In the genomic region with DNA sequence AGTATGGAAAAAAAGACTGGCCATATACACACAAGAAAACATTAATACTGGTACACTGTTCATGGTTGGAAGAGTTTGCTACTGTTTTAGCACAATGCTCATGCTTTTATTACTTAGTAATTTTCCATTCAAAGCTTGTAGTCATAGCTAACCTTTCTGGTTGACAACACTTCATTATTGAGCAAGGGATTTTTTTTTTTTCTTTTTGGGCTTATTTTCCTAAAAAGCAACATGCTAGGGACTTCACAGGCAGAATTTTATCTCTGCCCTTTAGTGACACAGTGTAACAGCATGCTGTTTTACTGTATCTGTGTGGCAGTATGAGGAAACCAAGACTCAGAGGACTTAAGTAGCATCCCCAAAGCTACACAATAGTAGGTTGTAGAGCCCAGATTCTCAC, we compare ENCODE assay signal across 12 cellular contexts. TPM values are rescaled to one million over a fixed set of nuclear protein-coding genes. Genes with fewer than 3 reads are reported as not detected.
DNase-seq lines count a peak whose midpoint lies in the region; ATAC-seq and TF ChIP-seq lines count a peak whose summit lies in the region.
"Had no signal": no experiment of that assay in that cellular context is flagged by ENCODE, and none has a peak within 500 bp of the region (broad histone marks: within the 10 kb centered on the region; RNA-seq: fewer than 3 reads in every experiment).

No MANE protein-coding gene starts in this region.

- H3K4me3 Mint-ChIP-seq in effector memory CD8-positive, alpha-beta T cell: no peak overlapping the region
- H3K4me3 Mint-ChIP-seq: activated naive CD4-positive, alpha-beta T cell treated with anti-CD3 and anti-CD28 coated beads for 36 hours; naive B cell had no signal

- CTCF ChIA-PET in GM10248 (lab: Yijun Ruan, JAX): interaction anchor here (1.3 to 2.9 kb wide), 3 partner anchors 12 to 41 kb away, joined by 3 to 6 read pairs (median 3); no protein-coding TSS in a partner anchor

- H3K9me3 Mint-ChIP-seq in effector memory CD8-positive, alpha-beta T cell: no peaks in the 10 kb centered on the region
- H3K9me3 Mint-ChIP-seq: activated naive CD4-positive, alpha-beta T cell treated with anti-CD3 and anti-CD28 coated beads for 36 hours; naive B cell had no signal

- no peaks in the 10 kb centered on the region for H3K27me3 Mint-ChIP-seq in effector memory CD8-positive, alpha-beta T cell
- H3K27me3 Mint-ChIP-seq: naive B cell had no signal

- in situ Hi-C loops in GM13976 (cut with MboI; ENCODE audit: low sequenced_read_pairs, unreplicated experiment): no loop called here

- peaks cover 2% of the 10 kb centered on the region for H3K4me1 ChIP-seq in right cardiac atrium (ENCODE audit: control insufficient read depth, insufficient read depth, low read length)

- DNase-seq in GM13976 (ENCODE audit: low spot score): peak; percentile 18
- DNase-seq in right cardiac atrium: no peak
- DNase-seq in effector memory CD8-positive, alpha-beta T cell: no peak
- no peak for DNase-seq in left lobe of liver (ENCODE audit: low spot score)
- no peak for DNase-seq in GM10248 (ENCODE audit: extremely low spot score)
- DNase-seq in amygdala (lab: John Stamatoyannopoulos, UW): no peak
- DNase-seq: activated naive CD4-positive, alpha-beta T cell treated with anti-CD3 and anti-CD28 coated beads for 36 hours; Calu3; naive B cell; NCI-H187 had no signal

- no peaks in the 10 kb centered on the region for H3K36me3 Mint-ChIP-seq in effector memory CD8-positive, alpha-beta T cell (ENCODE audit: insufficient read depth)

- TF ChIP-seq CTCF in GM13976 (IDR thresholded peaks at IDR 0.05; ENCODE audit: borderline replicate concordance, control extremely low read depth, extremely low read depth, insufficient read depth, missing control alignments) (no peak), GM10248 (IDR thresholded peaks at IDR 0.05; ENCODE audit: control extremely low read depth, extremely low read depth, low read depth, missing control alignments) (no peak)

- no peak overlapping the region for H3K27ac ChIP-seq in right cardiac atrium (ENCODE audit: low read length)

- H3K4me3 ChIP-seq in right cardiac atrium (ENCODE audit: low read length): no peak overlapping the region

- intact Hi-C loops in right cardiac atrium (cut with DNase I): no loop called here

- no peak overlapping the region for H3K27ac Mint-ChIP-seq in effector memory CD8-positive, alpha-beta T cell
- H3K27ac Mint-ChIP-seq: activated naive CD4-positive, alpha-beta T cell treated with anti-CD3 and anti-CD28 coated beads for 36 hours; naive B cell had no signal

- H3K9me3 ChIP-seq in right cardiac atrium (ENCODE audit: control insufficient read depth, low read length): no peaks in the 10 kb centered on the region

- peaks cover 0 to 4% of the 10 kb centered on the region in 2 donors for H3K4me1 Mint-ChIP-seq in effector memory CD8-positive, alpha-beta T cell (ENCODE audit: low read depth in 2 of 2)

- POLR2A ChIA-PET in GM10248 (lab: Yijun Ruan, JAX): no interaction called here

- ATAC-seq in GM19452 (IDR thresholded peaks at IDR 0.05; ENCODE audit: unreplicated experiment): peak; percentile 57
- peak; percentile 68 for ATAC-seq in HG03108 (IDR thresholded peaks at IDR 0.05; ENCODE audit: unreplicated experiment)
- ATAC-seq in right cardiac atrium: peak; percentile 59 to 72
- ATAC-seq in effector memory CD8-positive, alpha-beta T cell (replicated peaks): no peak
- no peak for ATAC-seq in left lobe of liver

- H3K27me3 ChIP-seq in right cardiac atrium (ENCODE audit: control insufficient read depth, insufficient read depth): no peaks in the 10 kb centered on the region

RNA-seq across cellular contexts. Expression of gene FGGY, which starts 58.5 kb away (rescaled TPM):
- total RNA-seq in right cardiac atrium (10 to 100 TPM; 17.4 to 20.5 (median 20.2) TPM), left lobe of liver (72.2 TPM)
- 10.0 TPM for polyA plus RNA-seq in right cardiac atrium

Comparison
In these comparisons a context has a peak if more than half of its experiments do, and no peak if none do; other contexts are left out.
1. ATAC-seq: peak in GM19452 (single experiment), HG03108 (single experiment) and right cardiac atrium (2 of 2); none in effector memory CD8-positive, alpha-beta T cell (single experiment) and left lobe of liver (single experiment).